In the genomic region with DNA sequence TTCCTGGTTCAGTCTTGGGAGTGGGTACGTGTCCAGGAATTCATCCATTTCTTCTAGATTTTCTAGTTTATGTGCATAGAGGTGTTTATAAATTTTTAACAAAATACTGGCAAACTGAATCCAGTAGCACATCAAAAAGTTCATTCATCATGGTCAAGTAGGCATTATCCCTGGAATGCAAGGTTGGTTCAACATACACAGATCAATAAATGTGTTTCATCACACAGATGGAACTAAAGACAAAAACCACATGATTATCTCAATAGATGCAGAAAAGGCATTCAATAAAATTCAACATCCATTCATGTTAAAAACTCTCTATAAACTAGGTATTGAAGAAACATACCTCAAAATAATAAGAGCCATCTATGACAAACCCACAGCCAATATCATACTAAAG, we compare ENCODE assay signal across 14 cellular contexts. TPM values are rescaled to one million over a fixed set of nuclear protein-coding genes. Genes with fewer than 3 reads are reported as not detected.
"Had no signal": no experiment of that assay in that cellular context is flagged by ENCODE, and none has a peak within 500 bp of the region (broad histone marks: within the 10 kb centered on the region; RNA-seq: fewer than 3 reads in every experiment).

No MANE protein-coding gene starts in this region.

RNA-seq across cellular contexts. Expression of a gene that starts 18.5 kb away (rescaled TPM):
- total RNA-seq: activated B cell treated with CpG ODN at 0.5 μM for 24 hours; activated CD4-positive, alpha-beta memory T cell treated with anti-CD3 and anti-CD28 coated beads for 36 hours; activated CD4-positive, alpha-beta memory T cell treated with anti-CD3 and anti-CD28 coated beads, Interleukin-2, amount 10 ng/mL, durations not matched to agents 7 days and 5 days; activated CD4-positive, alpha-beta T cell treated with anti-CD3 and anti-CD28 coated beads for 36 hours; activated CD4-positive, alpha-beta T cell treated with anti-CD3 and anti-CD28 coated beads, Interleukin-2, amount 10 ng/mL, durations not matched to agents 24 days and 14 days; activated CD4-positive, alpha-beta T cell treated with anti-CD3 and anti-CD28 coated beads, Interleukin-2, amount 10 ng/mL, durations not matched to agents 7 days and 5 days; activated CD8-positive, alpha-beta memory T cell treated with anti-CD3 and anti-CD28 coated beads for 36 hours; activated CD8-positive, alpha-beta memory T cell treated with anti-CD3 and anti-CD28 coated beads, Interleukin-2, amount 10 ng/mL, durations not matched to agents 7 days and 5 days; activated CD8-positive, alpha-beta T cell treated with anti-CD3 and anti-CD28 coated beads for 36 hours; activated CD8-positive, alpha-beta T cell treated with anti-CD3 and anti-CD28 coated beads, Interleukin-2, amount 10 ng/mL, durations not matched to agents 7 days and 5 days; T-helper 1 cell treated with Interleukin-12 subunit alpha and Interleukin-12 subunit beta and Interleukin-4 antibody, amounts not matched to agents 30 ng/mL and 1 ng/mL, for 36 hours; T-helper 17 cell; T-helper 2 cell treated with Interferon-gamma antibody and Interleukin-4, amounts not matched to agents 100 ng/mL and 5 ng/mL, for 36 hours; WTC11 had no signal

RNA-seq across cellular contexts. Expression of a gene that starts 28.1 kb away (rescaled TPM):
- total RNA-seq: activated B cell treated with CpG ODN at 0.5 μM for 24 hours; activated CD4-positive, alpha-beta memory T cell treated with anti-CD3 and anti-CD28 coated beads for 36 hours; activated CD4-positive, alpha-beta memory T cell treated with anti-CD3 and anti-CD28 coated beads, Interleukin-2, amount 10 ng/mL, durations not matched to agents 7 days and 5 days; activated CD4-positive, alpha-beta T cell treated with anti-CD3 and anti-CD28 coated beads for 36 hours; activated CD4-positive, alpha-beta T cell treated with anti-CD3 and anti-CD28 coated beads, Interleukin-2, amount 10 ng/mL, durations not matched to agents 24 days and 14 days; activated CD4-positive, alpha-beta T cell treated with anti-CD3 and anti-CD28 coated beads, Interleukin-2, amount 10 ng/mL, durations not matched to agents 7 days and 5 days; activated CD8-positive, alpha-beta memory T cell treated with anti-CD3 and anti-CD28 coated beads for 36 hours; activated CD8-positive, alpha-beta memory T cell treated with anti-CD3 and anti-CD28 coated beads, Interleukin-2, amount 10 ng/mL, durations not matched to agents 7 days and 5 days; activated CD8-positive, alpha-beta T cell treated with anti-CD3 and anti-CD28 coated beads for 36 hours; activated CD8-positive, alpha-beta T cell treated with anti-CD3 and anti-CD28 coated beads, Interleukin-2, amount 10 ng/mL, durations not matched to agents 7 days and 5 days; T-helper 1 cell treated with Interleukin-12 subunit alpha and Interleukin-12 subunit beta and Interleukin-4 antibody, amounts not matched to agents 30 ng/mL and 1 ng/mL, for 36 hours; T-helper 17 cell; T-helper 2 cell treated with Interferon-gamma antibody and Interleukin-4, amounts not matched to agents 100 ng/mL and 5 ng/mL, for 36 hours; WTC11 had no signal

RNA-seq across cellular contexts. Expression of a gene that starts 43.9 kb away (rescaled TPM):
- total RNA-seq: activated B cell treated with CpG ODN at 0.5 μM for 24 hours; activated CD4-positive, alpha-beta memory T cell treated with anti-CD3 and anti-CD28 coated beads for 36 hours; activated CD4-positive, alpha-beta memory T cell treated with anti-CD3 and anti-CD28 coated beads, Interleukin-2, amount 10 ng/mL, durations not matched to agents 7 days and 5 days; activated CD4-positive, alpha-beta T cell treated with anti-CD3 and anti-CD28 coated beads for 36 hours; activated CD4-positive, alpha-beta T cell treated with anti-CD3 and anti-CD28 coated beads, Interleukin-2, amount 10 ng/mL, durations not matched to agents 24 days and 14 days; activated CD4-positive, alpha-beta T cell treated with anti-CD3 and anti-CD28 coated beads, Interleukin-2, amount 10 ng/mL, durations not matched to agents 7 days and 5 days; activated CD8-positive, alpha-beta memory T cell treated with anti-CD3 and anti-CD28 coated beads for 36 hours; activated CD8-positive, alpha-beta memory T cell treated with anti-CD3 and anti-CD28 coated beads, Interleukin-2, amount 10 ng/mL, durations not matched to agents 7 days and 5 days; activated CD8-positive, alpha-beta T cell treated with anti-CD3 and anti-CD28 coated beads for 36 hours; activated CD8-positive, alpha-beta T cell treated with anti-CD3 and anti-CD28 coated beads, Interleukin-2, amount 10 ng/mL, durations not matched to agents 7 days and 5 days; T-helper 1 cell treated with Interleukin-12 subunit alpha and Interleukin-12 subunit beta and Interleukin-4 antibody, amounts not matched to agents 30 ng/mL and 1 ng/mL, for 36 hours; T-helper 17 cell; T-helper 2 cell treated with Interferon-gamma antibody and Interleukin-4, amounts not matched to agents 100 ng/mL and 5 ng/mL, for 36 hours; WTC11 had no signal
